Comparison of ENCODE assay signal across 15 cellular contexts in genomic region chr17:55624789-55625433, GRCh38.
DNase-seq lines count a peak whose midpoint lies in the region; ATAC-seq and TF ChIP-seq lines count a peak whose summit lies in the region.
"Had no signal": no experiment of that assay in that cellular context is flagged by ENCODE, and none has a peak within 500 bp of the region (broad histone marks: within the 10 kb centered on the region; RNA-seq: fewer than 3 reads in every experiment).

No MANE protein-coding gene starts in this region.

- TF ChIP-seq CTCF in DOHH2 (IDR thresholded peaks at IDR 0.05; ENCODE audit: low read depth, low read length, poor library complexity, severe bottlenecking), result no peak

- no peaks in the 10 kb centered on the region for H3K9me3 ChIP-seq in DOHH2 (ENCODE audit: control insufficient read depth, insufficient read depth, low read length)
- H3K9me3 ChIP-seq: MG63, stomach had no signal

- H3K27ac ChIP-seq in DOHH2 (ENCODE audit: low read depth, low read length), result no peak overlapping the region
- H3K27ac ChIP-seq: epithelial cell of prostate, SK-N-MC had no signal

- peak overlapping the region; percentile 20; the same call in 1 of the 2 replicates for H3K4me3 ChIP-seq in DOHH2 (ENCODE audit: low read length)
- H3K4me3 ChIP-seq: MG63, SK-N-MC, stomach had no signal

- peaks cover 14% of the 10 kb centered on the region for H3K4me1 ChIP-seq in DOHH2 (ENCODE audit: control insufficient read depth, low read length)
- H3K4me1 ChIP-seq: stomach had no signal

- peak; percentile 62 for ATAC-seq in HG02870 (IDR thresholded peaks at IDR 0.05; ENCODE audit: unreplicated experiment)
- ATAC-seq in HG02763 (IDR thresholded peaks at IDR 0.05; ENCODE audit: unreplicated experiment), result no peak
- ATAC-seq: naive thymus-derived CD4-positive, alpha-beta T cell had no signal

- H4K20me1 ChIP-seq in DOHH2 (ENCODE audit: control insufficient read depth, insufficient read depth, low read depth, low read length), result no peaks in the 10 kb centered on the region

- H3K27me3 ChIP-seq in DOHH2 (ENCODE audit: control insufficient read depth, low read length), result no peaks in the 10 kb centered on the region
- H3K27me3 ChIP-seq: stomach had no signal

- H3F3A ChIP-seq in DOHH2 (ENCODE audit: control insufficient read depth, insufficient read depth), result no peaks in the 10 kb centered on the region

- H3K4me2 ChIP-seq in DOHH2 (ENCODE audit: low read length), result peak overlapping the region; percentile 32

- no peaks in the 10 kb centered on the region for H3K9me2 ChIP-seq in DOHH2 (replicated peaks; ENCODE audit: control insufficient read depth, low read length)

- DNase-seq in GM19240 (ENCODE audit: insufficient read length, low spot score), result peak; percentile 9
- peak; percentile 9 for DNase-seq in OCI-M1 (lab: John Stamatoyannopoulos, UW)
- DNase-seq in superior temporal gyrus (ENCODE audit: extremely low spot score), result no peak
- no peak for DNase-seq in Ammon's horn (ENCODE audit: low spot score)
- no peak for DNase-seq in HPDE6-E6E7 (ENCODE audit: extremely low spot score)
- DNase-seq: CD4-positive, alpha-beta T cell; MG63; naive thymus-derived CD4-positive, alpha-beta T cell; NCI-H69; stomach had no signal

- H3K36me3 ChIP-seq in DOHH2 (ENCODE audit: control insufficient read depth, low read length), result no peaks in the 10 kb centered on the region
- H3K36me3 ChIP-seq: MG63, stomach had no signal

- H3K79me2 ChIP-seq in DOHH2 (ENCODE audit: control insufficient read depth, low read length), result no peaks in the 10 kb centered on the region

Comparison
In these comparisons a context has a peak if more than half of its experiments do, and no peak if none do; other contexts are left out.
1. DNase-seq: peak in GM19240 (single experiment) and OCI-M1 (single experiment); none in superior temporal gyrus (single experiment), Ammon's horn (single experiment) and HPDE6-E6E7 (single experiment).